9 cellular contexts compared by ENCODE assay signal in genomic region chr15:86915811-86916331, GRCh38.
DNase-seq lines count a peak whose midpoint lies in the region; FAIRE-seq and TF ChIP-seq lines count a peak whose summit lies in the region.
"Had no signal": no experiment of that assay in that cellular context is flagged by ENCODE, and none has a peak within 500 bp of the region (broad histone marks: within the 10 kb centered on the region; RNA-seq: fewer than 3 reads in every experiment).

No MANE protein-coding gene starts in this region.

- TF ChIP-seq CTCF in HFFc6 (IDR thresholded peaks at IDR 0.05) (peak; percentile 71), Peyer's patch (IDR thresholded peaks at IDR 0.05) (peak in 4 of 6 experiments; percentile 14 to 39 (median 36)), esophagus squamous epithelium (IDR thresholded peaks at IDR 0.05) (peak in 4 of 6 experiments; percentile 26 to 53 (median 44))

- H4K8ac ChIP-seq in neuronal stem cell (ENCODE audit: low read depth, low read length): no peak overlapping the region

- no peak overlapping the region for H2BK12ac ChIP-seq in neuronal stem cell (ENCODE audit: low read length)

- no peaks in the 10 kb centered on the region for H3K79me1 ChIP-seq in neuronal stem cell (ENCODE audit: low read depth, low read length)

- H3K27me3 Mint-ChIP-seq in HFFc6 (ENCODE audit: insufficient read depth): no peaks in the 10 kb centered on the region; the same call in 1 of the 2 replicates

- no peaks in the 10 kb centered on the region for H3K4me1 Mint-ChIP-seq in HFFc6 (ENCODE audit: low read depth)

- H3K27ac ChIP-seq in Peyer's patch (no peak overlapping the region), esophagus squamous epithelium (no peak overlapping the region), neuronal stem cell (replicated peaks; ENCODE audit: low read length) (no peak overlapping the region)

- no peak overlapping the region for H2AFZ ChIP-seq in neuronal stem cell (ENCODE audit: low read length)

- DNase-seq in AG08395 (ENCODE audit: low spot score): peak; percentile 56
- peak; percentile 49 for DNase-seq in HFFc6
- no peak for DNase-seq in Peyer's patch
- DNase-seq in esophagus squamous epithelium (lab: John Stamatoyannopoulos, UW): no peak
- peak; percentile 56 for DNase-seq in neuronal stem cell (ENCODE audit: low spot score)
- no peak for DNase-seq in activated CD4-positive, CD25-positive, alpha-beta regulatory T cell (lab: John Stamatoyannopoulos, UW)
- DNase-seq in GM19239 (ENCODE audit: insufficient read length, low spot score): no peak
- DNase-seq in activated CD4-positive, alpha-beta T cell treated with anti-CD3 and anti-CD28 coated beads for 48 hours: no peak

- no peak overlapping the region for H2BK15ac ChIP-seq in neuronal stem cell (ENCODE audit: low read length)

- H3K4me3 Mint-ChIP-seq in HFFc6: no peak overlapping the region

- H3K4ac ChIP-seq in neuronal stem cell (ENCODE audit: low read length): no peak overlapping the region

- H3K36me3 Mint-ChIP-seq in HFFc6 (ENCODE audit: low read depth): no peaks in the 10 kb centered on the region

- H3K36me3 ChIP-seq in Peyer's patch (no peaks in the 10 kb centered on the region), esophagus squamous epithelium (no peaks in the 10 kb centered on the region), neuronal stem cell (replicated peaks in 1 of 2; ENCODE audit: control insufficient read depth in 2 of 2, insufficient read depth in 2 of 2, low read length in 2 of 2) (no peaks in the 10 kb centered on the region)

- H3K9me3 Mint-ChIP-seq in HFFc6: peaks cover 8% of the 10 kb centered on the region

- TF ChIP-seq POLR2A in Peyer's patch (IDR thresholded peaks at IDR 0.05): no peak
- no peak for TF ChIP-seq POLR2A in esophagus squamous epithelium (IDR thresholded peaks at IDR 0.05)

- intact Hi-C loops in esophagus squamous epithelium (cut with DNase I): no loop called here

- H3K23ac ChIP-seq in neuronal stem cell (ENCODE audit: low read depth, low read length, poor library complexity): no peak overlapping the region

- H3K4me3 ChIP-seq in Peyer's patch (no peak overlapping the region), esophagus squamous epithelium (no peak overlapping the region), neuronal stem cell (ENCODE audit: low read length in 2 of 2) (no peak overlapping the region)

- H3K14ac ChIP-seq in neuronal stem cell (ENCODE audit: low read length): no peak overlapping the region

- H3K18ac ChIP-seq in neuronal stem cell (ENCODE audit: low read length): no peak overlapping the region

- no peaks in the 10 kb centered on the region for H3K27me3 ChIP-seq in Peyer's patch
- H3K27me3 ChIP-seq in esophagus squamous epithelium: no peaks in the 10 kb centered on the region
- no peaks in the 10 kb centered on the region for H3K27me3 ChIP-seq in neuronal stem cell (ENCODE audit: control insufficient read depth in 3 of 3, insufficient read depth in 3 of 3, low read depth in 1 of 3, low read length in 3 of 3)

- 14 to 16% methylated on average over 8 to 10 of the region's 12 CpGs for WGBS in esophagus squamous epithelium, 2 donors
- WGBS in neuronal stem cell (ENCODE audit: extremely low coverage in 2 of 2, insufficient read length in 2 of 2, insufficient replicate concordance in 1 of 2), 2 donors: no CpG with 5 or more reads among the region's 12 CpGs

- H4K91ac ChIP-seq in neuronal stem cell (ENCODE audit: low read depth, low read length, poor library complexity): no peak overlapping the region

- H3K9me3 ChIP-seq in Peyer's patch (no peaks in the 10 kb centered on the region), esophagus squamous epithelium (no peaks in the 10 kb centered on the region), neuronal stem cell (replicated peaks in 1 of 2; ENCODE audit: control insufficient read depth in 2 of 2, insufficient read depth in 1 of 2, low read depth in 1 of 2, low read length in 2 of 2) (no peaks in the 10 kb centered on the region)

- H2BK120ac ChIP-seq in neuronal stem cell (ENCODE audit: low read depth, low read length): no peak overlapping the region

- no peak overlapping the region for H2AK5ac ChIP-seq in neuronal stem cell (ENCODE audit: low read depth, low read length)

- no peak overlapping the region for H3K4me2 ChIP-seq in neuronal stem cell (ENCODE audit: insufficient read depth, low read length, poor library complexity, severe bottlenecking)

- H3K9ac ChIP-seq in neuronal stem cell (ENCODE audit: low read depth, low read length, poor library complexity): no peak overlapping the region

- no peak overlapping the region for H3K27ac Mint-ChIP-seq in HFFc6

- no peaks in the 10 kb centered on the region for H3K4me1 ChIP-seq in Peyer's patch
- peaks cover 0 to 13% (median 0%) of the 10 kb centered on the region in 3 donors for H3K4me1 ChIP-seq in esophagus squamous epithelium
- H3K4me1 ChIP-seq in neuronal stem cell (ENCODE audit: control insufficient read depth in 2 of 2, insufficient read depth in 1 of 2, low read depth in 1 of 2, low read length in 2 of 2): peaks cover 3 to 11% of the 10 kb centered on the region in 2 donors

- FAIRE-seq in GM19239 (lab: Jason Lieb, UNC): no peak
- FAIRE-seq: colon had no signal

- H2BK5ac ChIP-seq in neuronal stem cell (ENCODE audit: low read length): no peak overlapping the region

Comparison
In these comparisons a context has a peak if more than half of its experiments do, and no peak if none do; other contexts are left out.
1. DNase-seq: peak in AG08395 (single experiment), HFFc6 (single experiment) and neuronal stem cell (single experiment); none in Peyer's patch (0 of 3), esophagus squamous epithelium (single experiment), activated CD4-positive, CD25-positive, alpha-beta regulatory T cell (0 of 4), GM19239 (single experiment) and activated CD4-positive, alpha-beta T cell treated with anti-CD3 and anti-CD28 coated beads for 48 hours (single experiment).
2. Peak in every context shown above with its lines, with median percentiles within 50 percentile points of each other: CTCF ChIP-seq.